8 cellular contexts compared by ENCODE assay signal in the genomic region with DNA sequence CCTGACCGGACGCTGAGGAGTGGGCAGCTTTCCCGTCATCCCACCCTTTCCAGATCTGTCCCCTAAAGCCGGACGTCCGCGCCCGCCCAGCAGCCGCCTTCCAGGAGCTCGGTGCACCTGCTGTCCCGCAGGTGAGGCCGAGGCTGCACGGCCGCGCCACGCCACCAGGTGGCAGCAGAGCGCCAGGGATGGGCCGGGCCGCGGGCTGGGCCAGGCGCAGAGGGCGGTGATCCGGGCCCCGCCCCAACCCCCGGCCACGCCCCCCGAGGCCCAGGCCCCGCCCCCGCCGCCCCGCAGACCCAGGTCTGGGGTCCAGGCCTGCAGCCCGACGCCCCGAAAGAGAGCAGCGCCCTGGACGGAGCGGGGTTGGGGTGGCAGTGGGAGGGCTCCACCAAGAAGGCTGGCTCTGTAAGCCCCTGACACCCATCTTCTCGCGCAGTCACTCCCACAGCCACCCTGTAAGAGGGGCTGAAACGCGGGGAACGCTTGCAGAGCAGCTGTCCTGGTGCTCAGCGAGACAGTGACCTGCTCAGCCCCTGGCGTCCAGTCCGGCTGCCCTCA. TPM values are rescaled to one million over a fixed set of nuclear protein-coding genes. Genes with fewer than 3 reads are reported as not detected.
DNase-seq lines count a peak whose midpoint lies in the region; ATAC-seq and TF ChIP-seq lines count a peak whose summit lies in the region.

No MANE protein-coding gene starts in this region.

- H3K56ac ChIP-seq in IMR-90 (ENCODE audit: extremely low read depth, insufficient read depth, low read length): no peak overlapping the region

- H3K27me3 ChIP-seq in IMR-90 (ENCODE audit: control insufficient read depth, insufficient read depth, low read length) (peaks cover 49% of the 10 kb centered on the region), WERI-Rb-1 (ENCODE audit: insufficient read depth, low read depth, severe bottlenecking) (peaks cover 7% of the 10 kb centered on the region), brain microvascular endothelial cell (replicated peaks) (peaks cover 18% of the 10 kb centered on the region)

- DNase-seq in NCI-H2171 treated with DMSO at 0.1 percent for 48 hours (lab: John Stamatoyannopoulos, UW): peak; percentile 28
- no peak for DNase-seq in NCI-H2171 (lab: John Stamatoyannopoulos, UW)
- DNase-seq in IMR-90: peak; percentile 3
- peak; percentile 73 for DNase-seq in WERI-Rb-1
- DNase-seq in brain microvascular endothelial cell: no peak
- DNase-seq in kidney tubule cell (ENCODE audit: low spot score): peak; percentile 68
- DNase-seq in stimulated activated CD4-positive, alpha-beta T cell treated with anti-CD3 and anti-CD28 coated beads, Interleukin-2, amount 100 ng/mL, for 24 hours: peak; percentile 88 to 91
- no peak for DNase-seq in GOT3 (lab: John Stamatoyannopoulos, UW)

- peak; percentile 99 for ATAC-seq in IMR-90 (ENCODE audit: low read depth)

- POLR2A ChIA-PET in IMR-90 (lab: Charles Lee; ENCODE audit: unreplicated experiment): no interaction called here

- H4K8ac ChIP-seq in IMR-90 (ENCODE audit: low read depth in 2 of 2, low read length in 2 of 2): no peak overlapping the region

- H4K20me1 ChIP-seq in IMR-90 (ENCODE audit: insufficient read depth, low read length): peaks cover 2% of the 10 kb centered on the region; the same call in 1 of the 2 replicates

- TF ChIP-seq POLR2A in IMR-90 (IDR thresholded peaks at IDR 0.05; ENCODE audit: low read depth, low read length): 0 out of 2 replicates have a peak, but pooled peaks have one; percentile 25

- H3K4me2 ChIP-seq in IMR-90 (ENCODE audit: low read depth, low read length): no peak overlapping the region; the same call in 1 of the 2 replicates

- no peak overlapping the region for H3K23ac ChIP-seq in IMR-90 (ENCODE audit: low read depth, low read length)

- no peak overlapping the region for H3K9ac ChIP-seq in IMR-90 (ENCODE audit: low read depth, low read length)

- peak; percentile 91 for TF ChIP-seq RAD21 in IMR-90 (IDR thresholded peaks at IDR 0.05; ENCODE audit: low read length)

- dilution Hi-C loops in IMR-90 (cut with HindIII; ENCODE audit: low sequenced_read_pairs, unreplicated experiment): no loop called here

- H2BK120ac ChIP-seq in IMR-90 (ENCODE audit: low read depth, low read length): no peak overlapping the region

- no TSS peak for BruUV-seq in IMR-90 (replicated peaks; lab: Mats Ljungman, UMichigan)

- H3K27ac ChIP-seq in IMR-90 (ENCODE audit: insufficient read depth, low read length) (no peak overlapping the region), WERI-Rb-1 (no peak overlapping the region), brain microvascular endothelial cell (no peak overlapping the region)

- H3K36me3 ChIP-seq in IMR-90 (ENCODE audit: control insufficient read depth, insufficient read depth, low read length) (no peaks in the 10 kb centered on the region), WERI-Rb-1 (no peaks in the 10 kb centered on the region), brain microvascular endothelial cell (replicated peaks) (no peaks in the 10 kb centered on the region)

- no peaks in the 10 kb centered on the region for H3K4me1 ChIP-seq in IMR-90 (ENCODE audit: control insufficient read depth, insufficient read depth, low read length)

- in situ Hi-C loops in IMR-90 (cut with MboI; ENCODE audit: low sequenced_read_pairs) (no loop called here), brain microvascular endothelial cell (cut with HindIII; ENCODE audit: low pct_ligation_motif_present, low sequenced_read_pairs) (no loop called here)

- 12% methylated on average over 16 of the region's 45 CpGs; no CpG with 5 or more reads in 1 of the 2 experiments for WGBS in IMR-90 (ENCODE audit: extremely low coverage in 2 of 2, insufficient read length in 1 of 2), 2 experiments

- H2AK5ac ChIP-seq in IMR-90 (ENCODE audit: low read depth, low read length): no peak overlapping the region

- no peaks in the 10 kb centered on the region for H3K79me1 ChIP-seq in IMR-90 (ENCODE audit: low read depth in 1 of 2, low read length in 2 of 2)

- H2BK5ac ChIP-seq in IMR-90 (ENCODE audit: low read depth, low read length, poor library complexity, severe bottlenecking): no peak overlapping the region

- intact Hi-C loops in IMR-90 (cut with micrococcal nuclease): loop anchor here (1.0 to 2.0 kb wide), 2 partner anchors 315 to 452 kb away; no protein-coding TSS in a partner anchor

- peak overlapping the region; percentile 45 for H2AFZ ChIP-seq in IMR-90 (replicated peaks; ENCODE audit: low read length, poor library complexity)

- H2AK9ac ChIP-seq in IMR-90 (replicated peaks; ENCODE audit: low read depth, low read length, poor library complexity): no peak overlapping the region

- H3K4me3 ChIP-seq in IMR-90 (ENCODE audit: insufficient read depth, low read depth, low read length) (no peak overlapping the region), WERI-Rb-1 (ENCODE audit: low read depth, low read length) (peak overlapping the region; percentile 15), brain microvascular endothelial cell (ENCODE audit: low read depth, low read length) (peak overlapping the region; percentile 12)

- H3K14ac ChIP-seq in IMR-90 (replicated peaks; ENCODE audit: low read depth, low read length): no peak overlapping the region

- no peaks in the 10 kb centered on the region for H3K9me1 ChIP-seq in IMR-90 (ENCODE audit: insufficient read depth, low read length)

- H2BK20ac ChIP-seq in IMR-90 (ENCODE audit: low read depth, low read length): no peak overlapping the region

- peaks cover 8% of the 10 kb centered on the region for H3K9me3 ChIP-seq in IMR-90 (ENCODE audit: control insufficient read depth, insufficient read depth, low read length)
- no peaks in the 10 kb centered on the region for H3K9me3 ChIP-seq in WERI-Rb-1 (ENCODE audit: severe bottlenecking)

- H3K4ac ChIP-seq in IMR-90 (ENCODE audit: low read depth, low read length): no peak overlapping the region

- TF ChIP-seq CTCF in IMR-90 (conservative IDR thresholded peaks at IDR 0.05; ENCODE audit: low read depth, low read length): peak; percentile 77
- peak; percentile 80 for TF ChIP-seq CTCF in WERI-Rb-1 (IDR thresholded peaks at IDR 0.05; ENCODE audit: low read depth, low read length)
- TF ChIP-seq CTCF in brain microvascular endothelial cell (IDR thresholded peaks at IDR 0.05; ENCODE audit: low read depth, low read length, missing control alignments): peak; percentile 62

- no peak overlapping the region for H4K5ac ChIP-seq in IMR-90 (ENCODE audit: low read depth, low read length)

- no peak overlapping the region for H4K91ac ChIP-seq in IMR-90 (ENCODE audit: insufficient read depth, low read depth, low read length)

- CTCF ChIA-PET in IMR-90 (lab: Yijun Ruan, JAX): no interaction called here

- H2BK15ac ChIP-seq in IMR-90 (ENCODE audit: low read depth, low read length): no peak overlapping the region

- H3K18ac ChIP-seq in IMR-90 (ENCODE audit: low read depth, low read length): no peak overlapping the region

TF ChIP-seq in IMR-90, 13 proteins besides CTCF, POLR2A, EP300 and RAD21:
- TF ChIP-seq SMC3 (IDR thresholded peaks at IDR 0.05; ENCODE audit: low read depth, low read length) (peak; percentile 86), MAZ (IDR thresholded peaks at IDR 0.05; ENCODE audit: borderline replicate concordance, low read depth, low read length) (peak; percentile 75; the same call in 1 of the 2 replicates)
- TF ChIP-seq, protein P1, sequence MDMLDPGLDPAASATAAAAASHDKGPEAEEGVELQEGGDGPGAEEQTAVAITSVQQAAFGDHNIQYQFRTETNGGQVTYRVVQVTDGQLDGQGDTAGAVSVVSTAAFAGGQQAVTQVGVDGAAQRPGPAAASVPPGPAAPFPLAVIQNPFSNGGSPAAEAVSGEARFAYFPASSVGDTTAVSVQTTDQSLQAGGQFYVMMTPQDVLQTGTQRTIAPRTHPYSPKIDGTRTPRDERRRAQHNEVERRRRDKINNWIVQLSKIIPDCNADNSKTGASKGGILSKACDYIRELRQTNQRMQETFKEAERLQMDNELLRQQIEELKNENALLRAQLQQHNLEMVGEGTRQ (IDR thresholded peaks at IDR 0.05; ENCODE audit: low read depth, low read length): no peak
TF ChIP-seq in IMR-90: peak in this region for 2.

RNA-seq across cellular contexts. Expression of a gene that starts 32.2 kb away (rescaled TPM):
- not detected in 2 replicates for total RNA-seq in IMR-90 (2012; rRNA removed)
- polyA plus RNA-seq in IMR-90 (2012; rRNA removed): not detected in 2 replicates
- not detected in 2 replicates for polyA plus RNA-seq in IMR-90 (2012; cell fraction: cytosol; rRNA removed)
- not detected in 2 replicates for polyA plus RNA-seq in IMR-90 (2012; cell fraction: nucleus; rRNA removed; ENCODE audit: low replicate concordance)

Comparison
In these comparisons a context has a peak if more than half of its experiments do, and no peak if none do; other contexts are left out.
1. DNase-seq: peak in NCI-H2171 treated with DMSO at 0.1 percent for 48 hours (single experiment), IMR-90 (single experiment), WERI-Rb-1 (single experiment), kidney tubule cell (single experiment) and stimulated activated CD4-positive, alpha-beta T cell treated with anti-CD3 and anti-CD28 coated beads, Interleukin-2, amount 100 ng/mL, for 24 hours (2 of 2); none in NCI-H2171 (single experiment), brain microvascular endothelial cell (single experiment) and GOT3 (single experiment).
2. Peak in every context shown above with its lines, with median percentiles within 50 percentile points of each other: CTCF ChIP-seq.